8 cellular contexts compared by ENCODE assay signal in the genomic region with DNA sequence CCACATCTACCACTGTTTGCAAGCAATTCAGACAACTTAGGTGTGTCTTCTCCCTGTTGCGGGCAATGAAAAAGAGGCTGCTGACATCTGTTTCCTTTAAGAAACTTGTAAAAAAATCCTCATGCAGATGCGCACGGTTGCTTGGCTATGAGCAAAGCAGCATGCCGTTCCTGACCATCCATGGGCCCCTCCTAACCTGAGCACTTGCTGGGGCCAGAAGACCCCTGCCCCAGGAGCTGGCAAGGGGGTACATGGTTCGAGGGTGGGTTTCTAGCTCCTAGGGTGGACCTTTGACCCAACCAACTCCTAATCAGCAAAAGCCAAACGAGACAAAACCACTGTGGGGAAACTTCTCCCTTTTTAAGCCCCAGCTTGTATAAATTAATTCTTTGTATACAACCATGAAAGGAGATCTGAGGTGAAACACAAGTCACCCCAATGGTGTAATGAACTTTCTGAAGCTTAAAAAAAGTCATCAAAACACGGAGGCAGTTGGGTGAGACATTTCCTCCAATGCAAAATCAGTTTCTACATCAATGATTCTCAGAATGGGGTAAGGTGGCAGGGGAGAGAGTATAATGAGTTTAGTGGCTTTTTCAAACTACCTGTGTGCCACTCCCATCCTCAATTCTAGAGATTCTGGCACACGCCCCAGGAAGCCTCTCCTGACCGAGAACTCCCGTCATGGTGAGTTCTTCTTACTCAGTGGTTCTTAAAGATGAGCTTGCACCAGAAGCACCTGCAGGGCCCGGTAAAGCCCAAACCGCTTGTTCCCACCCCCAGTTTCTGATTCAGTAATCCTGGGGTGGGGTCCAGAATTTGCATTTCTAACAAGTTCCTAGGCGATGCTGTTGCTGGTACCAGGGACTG.
DNase-seq lines count a peak whose midpoint lies in the region; ATAC-seq lines count a peak whose summit lies in the region.

No MANE protein-coding gene starts in this region.

- peak; percentile 48 for ATAC-seq in HG02973 (IDR thresholded peaks at IDR 0.05; ENCODE audit: unreplicated experiment)
- peak; percentile 56 to 69 for ATAC-seq in stimulated activated naive B cell treated with anti-CD40 and anti-IgM and Interleukin-4, amounts not matched to agents 10 μg/mL and 1 μg/mL and 100 μg/mL, for 72 hours (replicated peaks)

- no peak for DNase-seq in activated T-cell treated with anti-CD3 and anti-CD28 coated beads, Interleukin-2, amount 50 U/mL, for 24 hours
- no peak for DNase-seq in activated T-cell treated with anti-CD3 and anti-CD28 coated beads, Interleukin-2, amount 50 U/mL, for 1 hour
- DNase-seq in T-helper 2 cell treated with Interferon-gamma antibody and Interleukin-4, amounts not matched to agents 5 μg/mL and 100 μg/mL, for 36 hours (ENCODE audit: low spot score), result peak; percentile 43
- peak; percentile 57 for DNase-seq in stimulated activated naive B cell treated with anti-CD40 and anti-IgM and Interleukin-4, amounts not matched to agents 10 μg/mL and 1 μg/mL and 100 μg/mL, for 72 hours
- DNase-seq in NCI-H1436 treated with DMSO at 0.1 percent for 48 hours (lab: John Stamatoyannopoulos, UW) (no peak), NCI-H2196 (lab: John Stamatoyannopoulos, UW; ENCODE audit: unreplicated experiment) (no peak)
- no peak for DNase-seq in effector CD8-positive, alpha-beta T cell (lab: John Stamatoyannopoulos, UW)

- no peaks in the 10 kb centered on the region for H3K36me3 Mint-ChIP-seq in activated T-cell treated with anti-CD3 and anti-CD28 coated beads, Interleukin-2, amount 50 U/mL, for 24 hours (ENCODE audit: low read depth)
- H3K36me3 Mint-ChIP-seq in T-helper 2 cell treated with Interferon-gamma antibody and Interleukin-4, amounts not matched to agents 5 μg/mL and 100 μg/mL, for 36 hours (ENCODE audit: low read depth), result peaks cover 12% of the 10 kb centered on the region
- H3K36me3 Mint-ChIP-seq in stimulated activated naive B cell treated with anti-CD40 and anti-IgM and Interleukin-4, amounts not matched to agents 10 μg/mL and 1 μg/mL and 100 μg/mL, for 72 hours, result peaks cover 0 to 3% of the 10 kb centered on the region in 2 donors

- H3K27ac Mint-ChIP-seq in activated T-cell treated with anti-CD3 and anti-CD28 coated beads, Interleukin-2, amount 50 U/mL, for 24 hours, result peak overlapping the region; percentile 45
- H3K27ac Mint-ChIP-seq in T-helper 2 cell treated with Interferon-gamma antibody and Interleukin-4, amounts not matched to agents 5 μg/mL and 100 μg/mL, for 36 hours, result peak overlapping the region; percentile 96
- H3K27ac Mint-ChIP-seq in stimulated activated naive B cell treated with anti-CD40 and anti-IgM and Interleukin-4, amounts not matched to agents 10 μg/mL and 1 μg/mL and 100 μg/mL, for 72 hours, result peak overlapping the region; percentile 92

- peaks cover 4% of the 10 kb centered on the region for H3K27me3 Mint-ChIP-seq in activated T-cell treated with anti-CD3 and anti-CD28 coated beads, Interleukin-2, amount 50 U/mL, for 24 hours
- H3K27me3 Mint-ChIP-seq in T-helper 2 cell treated with Interferon-gamma antibody and Interleukin-4, amounts not matched to agents 5 μg/mL and 100 μg/mL, for 36 hours (ENCODE audit: low read depth), result peaks cover 3% of the 10 kb centered on the region
- H3K27me3 Mint-ChIP-seq in stimulated activated naive B cell treated with anti-CD40 and anti-IgM and Interleukin-4, amounts not matched to agents 10 μg/mL and 1 μg/mL and 100 μg/mL, for 72 hours, result peaks cover 10 to 20% of the 10 kb centered on the region in 2 donors

- peaks cover 2% of the 10 kb centered on the region for H3K9me3 Mint-ChIP-seq in activated T-cell treated with anti-CD3 and anti-CD28 coated beads, Interleukin-2, amount 50 U/mL, for 24 hours
- H3K9me3 Mint-ChIP-seq in T-helper 2 cell treated with Interferon-gamma antibody and Interleukin-4, amounts not matched to agents 5 μg/mL and 100 μg/mL, for 36 hours, result peaks cover 5% of the 10 kb centered on the region
- peaks cover 0 to 2% of the 10 kb centered on the region in 2 donors for H3K9me3 Mint-ChIP-seq in stimulated activated naive B cell treated with anti-CD40 and anti-IgM and Interleukin-4, amounts not matched to agents 10 μg/mL and 1 μg/mL and 100 μg/mL, for 72 hours

- peaks cover 33% of the 10 kb centered on the region for H3K4me1 Mint-ChIP-seq in activated T-cell treated with anti-CD3 and anti-CD28 coated beads, Interleukin-2, amount 50 U/mL, for 24 hours (ENCODE audit: low read depth)
- H3K4me1 Mint-ChIP-seq in T-helper 2 cell treated with Interferon-gamma antibody and Interleukin-4, amounts not matched to agents 5 μg/mL and 100 μg/mL, for 36 hours (ENCODE audit: low read depth), result peaks cover 64% of the 10 kb centered on the region
- H3K4me1 Mint-ChIP-seq in stimulated activated naive B cell treated with anti-CD40 and anti-IgM and Interleukin-4, amounts not matched to agents 10 μg/mL and 1 μg/mL and 100 μg/mL, for 72 hours, result peaks cover 42 to 54% of the 10 kb centered on the region in 2 donors

- H3K4me3 Mint-ChIP-seq in activated T-cell treated with anti-CD3 and anti-CD28 coated beads, Interleukin-2, amount 50 U/mL, for 24 hours, result peak overlapping the region; percentile 28
- H3K4me3 Mint-ChIP-seq in T-helper 2 cell treated with Interferon-gamma antibody and Interleukin-4, amounts not matched to agents 5 μg/mL and 100 μg/mL, for 36 hours, result peak overlapping the region; percentile 81
- peak overlapping the region; percentile 29 to 66 for H3K4me3 Mint-ChIP-seq in stimulated activated naive B cell treated with anti-CD40 and anti-IgM and Interleukin-4, amounts not matched to agents 10 μg/mL and 1 μg/mL and 100 μg/mL, for 72 hours

Comparison
In these comparisons a context has a peak if more than half of its experiments do, and no peak if none do; other contexts are left out.
1. DNase-seq: peak in T-helper 2 cell treated with Interferon-gamma antibody and Interleukin-4, amounts not matched to agents 5 μg/mL and 100 μg/mL, for 36 hours (single experiment) and stimulated activated naive B cell treated with anti-CD40 and anti-IgM and Interleukin-4, amounts not matched to agents 10 μg/mL and 1 μg/mL and 100 μg/mL, for 72 hours (single experiment); none in activated T-cell treated with anti-CD3 and anti-CD28 coated beads, Interleukin-2, amount 50 U/mL, for 24 hours (single experiment), activated T-cell treated with anti-CD3 and anti-CD28 coated beads, Interleukin-2, amount 50 U/mL, for 1 hour (single experiment), NCI-H1436 treated with DMSO at 0.1 percent for 48 hours (single experiment), effector CD8-positive, alpha-beta T cell (single experiment) and NCI-H2196 (single experiment).
2. H3K27ac Mint-ChIP-seq: peak in every context shown above with its lines; median percentile 96 in T-helper 2 cell treated with Interferon-gamma antibody and Interleukin-4, amounts not matched to agents 5 μg/mL and 100 μg/mL, for 36 hours; 92 in stimulated activated naive B cell treated with anti-CD40 and anti-IgM and Interleukin-4, amounts not matched to agents 10 μg/mL and 1 μg/mL and 100 μg/mL, for 72 hours; 45 in activated T-cell treated with anti-CD3 and anti-CD28 coated beads, Interleukin-2, amount 50 U/mL, for 24 hours.
3. H3K4me3 Mint-ChIP-seq: peak in every context shown above with its lines; median percentile 81 in T-helper 2 cell treated with Interferon-gamma antibody and Interleukin-4, amounts not matched to agents 5 μg/mL and 100 μg/mL, for 36 hours; 48 in stimulated activated naive B cell treated with anti-CD40 and anti-IgM and Interleukin-4, amounts not matched to agents 10 μg/mL and 1 μg/mL and 100 μg/mL, for 72 hours; 28 in activated T-cell treated with anti-CD3 and anti-CD28 coated beads, Interleukin-2, amount 50 U/mL, for 24 hours.